16 cellular contexts compared by ENCODE assay signal in genomic region chr7:7803597-7804229, GRCh38.
DNase-seq lines count a peak whose midpoint lies in the region; ATAC-seq lines count a peak whose summit lies in the region.
"Had no signal": no experiment of that assay in that cellular context is flagged by ENCODE, and none has a peak within 500 bp of the region (broad histone marks: within the 10 kb centered on the region; RNA-seq: fewer than 3 reads in every experiment).

No MANE protein-coding gene starts in this region.

- ATAC-seq in HG02642 (IDR thresholded peaks at IDR 0.05; ENCODE audit: poor library complexity, unreplicated experiment) (peak; percentile 56), HG03045 (IDR thresholded peaks at IDR 0.05; ENCODE audit: unreplicated experiment) (no peak)
- ATAC-seq: gastrocnemius medialis; stimulated activated naive CD8-positive, alpha-beta T cell treated with anti-CD3 and anti-CD28 coated beads, Interleukin-15, Interleukin-2, amounts not matched to agents 100 U/mL and 50 U/mL, for 24 hours; T-cell had no signal

- DNase-seq in NCI-H2171 treated with DMSO at 0.1 percent for 48 hours (lab: John Stamatoyannopoulos, UW): peak; percentile 23
- no peak for DNase-seq in NCI-H2171 (lab: John Stamatoyannopoulos, UW)
- peak; percentile 86 to 95 for DNase-seq in NCI-H524 (lab: John Stamatoyannopoulos, UW)
- no peak for DNase-seq in NCI-H510A (lab: John Stamatoyannopoulos, UW)
- DNase-seq in NCI-H187 (lab: John Stamatoyannopoulos, UW): no peak
- DNase-seq in AG08395 (ENCODE audit: low spot score): no peak
- DNase-seq: activated B cell treated with CpG ODN at 0.5 μM for 24 hours; activated naive CD4-positive, alpha-beta T cell; CD4-positive, CD25-positive, alpha-beta regulatory T cell; EL; gastrocnemius medialis; spleen; stimulated activated naive CD8-positive, alpha-beta T cell treated with anti-CD3 and anti-CD28 coated beads, Interleukin-15, Interleukin-2, amounts not matched to agents 100 U/mL and 50 U/mL, for 24 hours; T-cell had no signal

Comparison
In these comparisons a context has a peak if more than half of its experiments do, and no peak if none do; other contexts are left out.
1. DNase-seq: peak in NCI-H2171 treated with DMSO at 0.1 percent for 48 hours (single experiment) and NCI-H524 (2 of 2); none in NCI-H2171 (single experiment), NCI-H510A (single experiment), NCI-H187 (0 of 2) and AG08395 (single experiment).